Comparison of ENCODE assay signal across 30 cellular contexts in the genomic region with DNA sequence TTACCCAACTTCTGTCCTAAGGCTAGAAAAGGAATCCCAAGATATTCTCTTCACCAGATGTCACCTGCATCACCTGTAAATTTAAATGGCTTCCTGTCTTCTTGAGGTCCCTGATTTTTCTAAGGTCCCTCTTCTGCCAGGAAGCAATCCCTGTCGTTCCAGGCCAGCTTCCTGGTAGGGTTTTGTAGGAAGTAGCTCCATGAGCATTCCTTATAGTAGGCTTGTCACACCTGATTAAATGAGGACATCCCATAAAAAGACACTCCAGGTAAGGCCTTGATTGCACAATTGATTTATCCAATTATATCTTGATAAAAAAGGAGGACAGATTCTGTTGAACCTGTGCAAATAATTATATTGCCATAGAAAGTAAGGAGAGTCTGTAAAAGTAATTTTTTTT. TPM values are rescaled to one million over a fixed set of nuclear protein-coding genes. Genes with fewer than 3 reads are reported as not detected.
"Had no signal": no experiment of that assay in that cellular context is flagged by ENCODE, and none has a peak within 500 bp of the region (broad histone marks: within the 10 kb centered on the region; RNA-seq: fewer than 3 reads in every experiment).

No MANE protein-coding gene starts in this region.

- H3K4me2 ChIP-seq: smooth muscle cell had no signal

- H3K4me3 ChIP-seq: ovary, psoas muscle, skin epidermis, smooth muscle cell, spleen, stomach, thoracic aorta, thyroid gland, tibial nerve, upper lobe of left lung, vagina had no signal

- H2AFZ ChIP-seq: parathyroid adenoma had no signal

- H3K9ac ChIP-seq: parathyroid adenoma had no signal

- H3K27ac ChIP-seq: neutrophil, ovary, parathyroid adenoma, psoas muscle, skin epidermis, spleen, stomach, thoracic aorta, thyroid gland, tibial nerve, upper lobe of left lung, vagina had no signal

- H3K27me3 ChIP-seq: neutrophil, ovary, spleen, stomach, thyroid gland, tibial nerve, upper lobe of left lung, vagina had no signal

- H3K4me1 ChIP-seq: parathyroid adenoma, psoas muscle, tibial nerve, vagina had no signal

- H3K9me3 ChIP-seq: neutrophil, ovary, psoas muscle, spleen, stomach, thoracic aorta, thyroid gland, tibial nerve, upper lobe of left lung, vagina had no signal

- H3K36me3 ChIP-seq: ovary, stomach, thoracic aorta, thyroid gland, tibial nerve, upper lobe of left lung, vagina had no signal

- ATAC-seq: naive thymus-derived CD8-positive, alpha-beta T cell; natural killer cell treated with Interleukin-12 subunit alpha and Interleukin-12 subunit beta and Interleukin-15 and Interleukin-18, amount 100 ng/mL, for 72 hours; psoas muscle; right cardiac atrium; sciatic nerve; stimulated activated effector memory CD8-positive, alpha-beta T cell treated with anti-CD3 and anti-CD28 coated beads, Interleukin-12 subunit alpha, Interleukin-12 subunit beta, amount 100 ng/mL, for 72 hours; stimulated activated naive B cell treated with anti-CD40 and anti-IgM and Interleukin-4, amounts not matched to agents 10 μg/mL and 1 μg/mL and 100 μg/mL, for 72 hours had no signal

- DNase-seq: naive thymus-derived CD8-positive, alpha-beta T cell; nephron progenitor cell; nucleus accumbens; ovary; posterior cingulate gyrus; right cardiac atrium; stimulated activated CD4-positive, alpha-beta T cell treated with anti-CD3 and anti-CD28 coated beads, Interleukin-12 subunit alpha, Interleukin-12 subunit beta, amount 100 ng/mL, for 4 hours; stimulated activated CD4-positive, alpha-beta T cell treated with anti-CD3 and anti-CD28 coated beads, Interleukin-1b, Interleukin-23, amount 100 ng/mL, for 48 hours; stimulated activated CD4-positive, alpha-beta T cell treated with anti-CD3 and anti-CD28 coated beads, Interleukin-4, amount 100 ng/mL, for 24 hours; stimulated activated naive B cell treated with anti-CD40 and anti-IgM and Interleukin-4, amounts not matched to agents 10 μg/mL and 1 μg/mL and 100 μg/mL, for 72 hours; stimulated activated naive CD4-positive, alpha-beta T cell treated with Interleukin-2 at 50 U/mL for 16 hours; stomach; thyroid gland; trophoblast cell; upper lobe of left lung had no signal

RNA-seq across cellular contexts. Expression of gene RAB44, which starts 8.7 kb away (rescaled TPM):
- total RNA-seq: naive thymus-derived CD8-positive, alpha-beta T cell; neural crest cell; progenitor cell of endocrine pancreas; renal cortical epithelial cell; smooth muscle cell had no signal
- polyA plus RNA-seq: naive thymus-derived CD8-positive, alpha-beta T cell; right cardiac atrium had no signal
